ENCODE assay signal across 8 cellular contexts in genomic region chr1:2003564-2004131, GRCh38. TPM values are rescaled to one million over a fixed set of nuclear protein-coding genes. Genes with fewer than 3 reads are reported as not detected.
DNase-seq lines count a peak whose midpoint lies in the region; ATAC-seq, FAIRE-seq and TF ChIP-seq lines count a peak whose summit lies in the region.

TSS of gene CFAP74 (minus strand) at chr1:2003786. CDS start at chr1:1990956, 12,830 bp downstream.

- H3K36me3 ChIP-seq in H1 (ENCODE audit: control insufficient read depth in 2 of 4, insufficient read depth in 4 of 4, low read length in 3 of 4): no peaks in the 10 kb centered on the region
- H3K36me3 ChIP-seq in mucosa of descending colon (ENCODE audit: low read depth): no peaks in the 10 kb centered on the region
- no peaks in the 10 kb centered on the region for H3K36me3 ChIP-seq in sigmoid colon

- no peaks in the 10 kb centered on the region for H4K20me1 ChIP-seq in H1 (replicated peaks in 1 of 2; ENCODE audit: control insufficient read depth in 1 of 2, insufficient read depth in 2 of 2, low read length in 2 of 2)

- POLR2A ChIA-PET in H1 (lab: Charles Lee; ENCODE audit: partially characterized antibody): interaction anchor here (0.6 to 0.9 kb wide), 2 partner anchors 11 to 32 kb away, joined by 3 read pairs; no protein-coding TSS in a partner anchor

- no peak for TF ChIP-seq CTCF in H1 (IDR thresholded peaks at IDR 0.05; ENCODE audit: control extremely low read depth in 1 of 3, insufficient read depth in 1 of 3, low read depth in 1 of 3, low read length in 3 of 3)
- TF ChIP-seq CTCF in mucosa of descending colon (IDR thresholded peaks at IDR 0.05): no peak
- TF ChIP-seq CTCF in sigmoid colon (IDR thresholded peaks at IDR 0.05): no peak

- H2AK5ac ChIP-seq in H1 (ENCODE audit: low read depth, low read length): no peak within 1 kb of the TSS

- peak within 1 kb of the TSS; percentile 84; the same call in 1 of the 2 replicates for H2AFZ ChIP-seq in H1 (ENCODE audit: low read length)

- H2BK5ac ChIP-seq in H1 (ENCODE audit: low read depth, low read length): no peak within 1 kb of the TSS

- no peak within 1 kb of the TSS for H2BK15ac ChIP-seq in H1 (ENCODE audit: low read length)

- 0 out of 7 replicates have a peak within 1 kb of the TSS, but pooled peaks of 2 of the 4 experiments have one; percentile 8 to 40 for H3K9ac ChIP-seq in H1 (replicated peaks in 1 of 4; ENCODE audit: extremely low read depth in 1 of 4, low read depth in 3 of 4, low read length in 3 of 4)

- H3K18ac ChIP-seq in H1 (ENCODE audit: extremely low read depth, low read length): no peak within 1 kb of the TSS

- ATAC-seq in mucosa of descending colon: peak; percentile 44
- no peak for ATAC-seq in GM21717 (IDR thresholded peaks at IDR 0.05; ENCODE audit: unreplicated experiment)
- no peak for ATAC-seq in HG03280 (IDR thresholded peaks at IDR 0.05; ENCODE audit: unreplicated experiment)

- no peak for TF ChIP-seq POLR2A in H1 (IDR thresholded peaks at IDR 0.05; ENCODE audit: control extremely low read depth in 1 of 2, low read depth in 2 of 2, low read length in 2 of 2)
- no peak for TF ChIP-seq POLR2A in sigmoid colon (IDR thresholded peaks at IDR 0.05)

- no peaks in the 10 kb centered on the region for H3K79me2 ChIP-seq in H1 (ENCODE audit: control insufficient read depth in 1 of 2, insufficient read depth in 2 of 2, low read length in 2 of 2)

- no peaks in the 10 kb centered on the region; the same call in 1 of the 2 replicates for H3K23me2 ChIP-seq in H1 (ENCODE audit: low read depth, low read length)

- no peak within 1 kb of the TSS for H3K14ac ChIP-seq in H1 (ENCODE audit: insufficient read length)

- FAIRE-seq in H1 (lab: Jason Lieb, UNC): no peak

- H3K23ac ChIP-seq in H1 (ENCODE audit: insufficient read length): no peak within 1 kb of the TSS

- H4K8ac ChIP-seq in H1 (ENCODE audit: extremely low read depth, insufficient read depth, low read length): no peak within 1 kb of the TSS; the same call in 1 of the 2 replicates

- H3K27me3 ChIP-seq in H1 (replicated peaks in 1 of 4; ENCODE audit: control insufficient read depth in 3 of 4, extremely low read depth in 1 of 4, insufficient read depth in 3 of 4, low read length in 3 of 4): peaks cover 0 to 2% (median 0%) of the 10 kb centered on the region in 4 experiments; a peak in 3 of 7 replicates
- peaks cover 18 to 86% (median 51%) of the 10 kb centered on the region in 3 donors for H3K27me3 ChIP-seq in sigmoid colon

- no peak within 1 kb of the TSS for H2BK12ac ChIP-seq in H1 (ENCODE audit: low read depth, low read length)

- WGBS in H1 (ENCODE audit: extremely low coverage in 1 of 2, insufficient coverage in 1 of 2, insufficient read length in 1 of 2, insufficient replicate concordance in 2 of 2, low coverage in 1 of 2, low lambda C conversion rate in 2 of 2, missing lambda C conversion rate in 1 of 2), 2 experiments: 11% methylated on average over 30 of the region's 48 CpGs; no CpG with 5 or more reads in 1 of the 2 experiments
- 6 to 7% methylated on average over 48 of the region's 48 CpGs for WGBS in sigmoid colon, 2 donors

- TF ChIP-seq EP300 in H1 (IDR thresholded peaks at IDR 0.05; ENCODE audit: borderline replicate concordance in 1 of 2, low read depth in 2 of 2, low read length in 2 of 2): peak in 1 of 2 experiments; percentile 100; a peak in 2 of 3 replicates
- TF ChIP-seq EP300 in sigmoid colon (IDR thresholded peaks at IDR 0.05): no peak

- H3K27ac ChIP-seq in H1 (ENCODE audit: low read depth, low read length) (no peak within 1 kb of the TSS), sigmoid colon (no peak within 1 kb of the TSS)

- CTCF ChIA-PET in H1 (lab: Charles Lee; ENCODE audit: partially characterized antibody): interaction anchor here (1.1 to 1.9 kb wide), 4 partner anchors 24 to 45 kb away, joined by 3 to 12 read pairs (median 3); no protein-coding TSS in a partner anchor

- peak within 1 kb of the TSS; percentile 43 for H2BK120ac ChIP-seq in H1 (replicated peaks; ENCODE audit: low read depth, low read length)

- DNase-seq in DMS153 (lab: John Stamatoyannopoulos, UW): peak; percentile 64
- DNase-seq in NCI-H1105 treated with DMSO at 0.1 percent for 48 hours (lab: John Stamatoyannopoulos, UW): peak; percentile 76
- DNase-seq in H1 (ENCODE audit: low read depth in 1 of 2, low spot score in 2 of 2): peak; percentile 56 to 96
- peak in 1 of 3 donors; percentile 37 for DNase-seq in mucosa of descending colon
- DNase-seq in activated gamma-delta T cell treated with Interleukin-2 at 50 U/mL for 16 hours: no peak
- no peak for DNase-seq in sigmoid colon

- TF ChIP-seq RAD21 in H1 (IDR thresholded peaks at IDR 0.05 in 1 of 2, conservative IDR thresholded peaks at IDR 0.05 in 1 of 2; ENCODE audit: low read depth in 2 of 2, low read length in 2 of 2): no peak

- H3K4me3 ChIP-seq in H1 (ENCODE audit: extremely low read depth in 1 of 4, insufficient read depth in 2 of 4, low read depth in 3 of 4, low read length in 4 of 4): peak within 1 kb of the TSS; percentile 19 to 62 (median 34)
- no peak within 1 kb of the TSS for H3K4me3 ChIP-seq in mucosa of descending colon
- no peak within 1 kb of the TSS for H3K4me3 ChIP-seq in sigmoid colon

- peak within 1 kb of the TSS; percentile 54 for H3K56ac ChIP-seq in H1 (replicated peaks; ENCODE audit: insufficient read length, low read depth, low read length)

- H3K79me1 ChIP-seq in H1 (ENCODE audit: low read depth, low read length): no peaks in the 10 kb centered on the region

- intact Hi-C loops in mucosa of descending colon (cut with DNase I, micrococcal nuclease) (no loop called here), sigmoid colon (cut with DNase I) (no loop called here)

- H3K4ac ChIP-seq in H1 (replicated peaks; ENCODE audit: insufficient read length, low read depth, low read length): no peak within 1 kb of the TSS

- H3K9me3 ChIP-seq in H1 (ENCODE audit: insufficient read depth in 2 of 2, low read depth in 1 of 2, low read length in 1 of 2) (no peaks in the 10 kb centered on the region), mucosa of descending colon (no peaks in the 10 kb centered on the region), sigmoid colon (no peaks in the 10 kb centered on the region)

- H3K4me1 ChIP-seq in H1 (replicated peaks in 1 of 4; ENCODE audit: control insufficient read depth in 3 of 4, insufficient read depth in 4 of 4, low read length in 3 of 4): peaks cover 0 to 2% (median 0%) of the 10 kb centered on the region in 4 experiments; a peak in 3 of 7 replicates
- no peaks in the 10 kb centered on the region for H3K4me1 ChIP-seq in mucosa of descending colon (ENCODE audit: low read depth)
- H3K4me1 ChIP-seq in sigmoid colon: peaks cover 0 to 7% (median 3%) of the 10 kb centered on the region in 4 donors

- no peak within 1 kb of the TSS for H4K5ac ChIP-seq in H1 (ENCODE audit: insufficient read length, low read depth, low read length)

- no peak within 1 kb of the TSS for H2BK20ac ChIP-seq in H1 (ENCODE audit: low read length)

- peak within 1 kb of the TSS; percentile 22 to 80; a peak in 3 of 4 replicates for H3K4me2 ChIP-seq in H1 (ENCODE audit: insufficient read depth in 1 of 2, low read depth in 2 of 2, low read length in 2 of 2)

- no peak within 1 kb of the TSS for H4K91ac ChIP-seq in H1 (replicated peaks; ENCODE audit: insufficient read length, low read length)

TF ChIP-seq in H1, 55 proteins besides CTCF, POLR2A, EP300 and RAD21 (continues in another document):
- TF ChIP-seq TCF12 (IDR thresholded peaks at IDR 0.05; ENCODE audit: low read depth, low read length) (0 out of 2 replicates have a peak, but pooled peaks have one; percentile 18), TEAD4 (IDR thresholded peaks at IDR 0.05; ENCODE audit: low read depth, low read length) (peak; percentile 11; the same call in 1 of the 2 replicates), MAFK (IDR thresholded peaks at IDR 0.05; ENCODE audit: low read depth, low read length) (no peak), TBP (IDR thresholded peaks at IDR 0.05; ENCODE audit: low read depth, low read length) (no peak), YY1 (IDR thresholded peaks at IDR 0.05; ENCODE audit: low read depth, low read length) (no peak), SIN3A (conservative IDR thresholded peaks at IDR 0.05 in 1 of 2, IDR thresholded peaks at IDR 0.05 in 1 of 2; ENCODE audit: low read depth in 1 of 2, low read length in 2 of 2) (peak in 1 of 2 experiments; percentile 87; a peak in 2 of 4 replicates), KDM4A (IDR thresholded peaks at IDR 0.05; ENCODE audit: low read depth, low read length, severe bottlenecking) (peak; percentile 67), BRCA1 (IDR thresholded peaks at IDR 0.05; ENCODE audit: low read depth, low read length) (peak; percentile 61; the same call in 1 of the 2 replicates), RBBP5 (IDR thresholded peaks at IDR 0.05; ENCODE audit: borderline replicate concordance, low read depth, low read length) (no peak), GABPA (IDR thresholded peaks at IDR 0.05; ENCODE audit: borderline replicate concordance, insufficient read depth, low read length) (0 out of 2 replicates have a peak, but pooled peaks have one; percentile 45), CHD1 (IDR thresholded peaks at IDR 0.05; ENCODE audit: low read depth, low read length) (peak; percentile 97), HDAC2 (IDR thresholded peaks at IDR 0.05; ENCODE audit: borderline replicate concordance in 1 of 2, low read depth in 2 of 2, low read length in 2 of 2) (no peak), ATF3 (IDR thresholded peaks at IDR 0.05; ENCODE audit: insufficient read depth, low read depth, low read length) (no peak), CREB1 (IDR thresholded peaks at IDR 0.05) (0 out of 2 replicates have a peak, but pooled peaks have one; percentile 46), EZH2 (IDR thresholded peaks at IDR 0.05; ENCODE audit: low read depth, low read length, severe bottlenecking) (no peak)

RNA-seq across cellular contexts. Expression of gene CFAP74, which starts in this region (rescaled TPM):
- 0.20 and 0.33 TPM in 2 replicates for total RNA-seq in H1 (2021; fragmentation: NEBNext Ultra II Directional; extraction: Animal tissue kit (Norgen Biotek cat#: 25700))
- polyA plus RNA-seq in H1 (2011; rRNA removed): 0.09 and 0.22 TPM in 2 replicates
- 0.14 TPM for polyA plus RNA-seq in H1 (2011; cell fraction: cytosol; rRNA removed)
- polyA plus RNA-seq in H1 (2011; cell fraction: nucleus; rRNA removed): 1.3 TPM
- 0.15 to 0.23 TPM (median 0.23 TPM) in 3 of 4 replicates, not detected in the other for polyA plus RNA-seq in H1 (2012, experiment 1 of 2)
- 0.39 TPM for polyA plus RNA-seq in H1 (2012, experiment 2 of 2)
- polyA plus RNA-seq in H1 (2013, experiment 1 of 2): 0.12 TPM
- 0.06 TPM for polyA plus RNA-seq in H1 (2013, experiment 2 of 2)
- polyA minus RNA-seq in H1 (2011; rRNA and poly(A)+ RNA removed): 0.06 and 0.10 TPM in 2 replicates
- not detected for polyA minus RNA-seq in H1 (2011; cell fraction: cytosol; rRNA and poly(A)+ RNA removed)
- polyA minus RNA-seq in H1 (2011; cell fraction: nucleus; rRNA and poly(A)+ RNA removed): 0.50 TPM
- total RNA-seq in mucosa of descending colon: under 1 TPM in 2 of 3 donors, not detected in 1; 0.06 to 0.13 TPM
- under 1 TPM in 1 of 4 donors, not detected in 3; 0.27 TPM for total RNA-seq in sigmoid colon
- under 1 TPM in 1 of 3 donors, not detected in 2; 0.03 TPM for polyA plus RNA-seq in sigmoid colon

Comparison
In these comparisons a context has a peak if more than half of its experiments do, and no peak if none do; other contexts are left out.
1. Peak in ATAC-seq in mucosa of descending colon; RNA of the gene not detected or under 1 TPM.
2. DNase-seq: peak in DMS153 (single experiment), NCI-H1105 treated with DMSO at 0.1 percent for 48 hours (single experiment) and H1 (2 of 2); none in activated gamma-delta T cell treated with Interleukin-2 at 50 U/mL for 16 hours (single experiment) and sigmoid colon (single experiment).
3. H3K4me3 ChIP-seq: peak in H1 (4 of 4); none in mucosa of descending colon (single experiment) and sigmoid colon (0 of 4).